ENCODE assay signal across 12 cellular contexts in the genomic region with DNA sequence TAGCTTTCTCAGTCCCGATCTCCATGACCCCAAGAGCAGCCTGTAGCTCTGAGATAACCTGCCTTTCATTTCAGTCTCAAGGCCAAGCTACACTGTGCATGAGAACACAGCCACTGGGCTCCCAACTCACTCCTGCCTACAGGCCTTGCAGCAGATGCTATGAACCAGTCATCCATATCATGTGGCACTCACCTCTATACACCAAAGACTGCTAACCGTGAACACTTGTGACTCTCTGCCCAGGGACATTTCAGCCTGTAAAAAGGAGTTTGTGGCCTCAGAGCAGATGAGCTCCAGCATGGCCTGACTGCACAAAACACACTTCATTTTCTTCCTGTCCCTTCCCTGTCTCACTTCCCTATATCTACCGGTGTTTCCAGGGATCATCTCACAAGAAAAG. TPM values are rescaled to one million over a fixed set of nuclear protein-coding genes. Genes with fewer than 3 reads are reported as not detected.
DNase-seq lines count a peak whose midpoint lies in the region; ATAC-seq and TF ChIP-seq lines count a peak whose summit lies in the region.
"Had no signal": no experiment of that assay in that cellular context is flagged by ENCODE, and none has a peak within 500 bp of the region (broad histone marks: within the 10 kb centered on the region; RNA-seq: fewer than 3 reads in every experiment).

No MANE protein-coding gene starts in this region.

- no peak overlapping the region for H3K27ac Mint-ChIP-seq in activated naive CD8-positive, alpha-beta T cell treated with anti-CD3 and anti-CD28 coated beads, Interleukin-2, amount 10 ng/mL, durations not matched to agents 7 days and 5 days
- H3K27ac Mint-ChIP-seq in CD14-positive monocyte, result no peak overlapping the region
- H3K27ac Mint-ChIP-seq: progenitor cell of endocrine pancreas had no signal

- H3K27ac ChIP-seq in vagina, result no peak overlapping the region

- no peak for DNase-seq in activated naive CD8-positive, alpha-beta T cell treated with anti-CD3 and anti-CD28 coated beads, Interleukin-2, amount 10 ng/mL, durations not matched to agents 7 days and 5 days
- DNase-seq in CD14-positive monocyte (ENCODE audit: low spot score) (no peak), vagina (ENCODE audit: extremely low spot score in 2 of 2) (no peak), NCI-H1436 treated with DMSO at 0.1 percent for 48 hours (lab: John Stamatoyannopoulos, UW) (no peak), NOMO-1 treated with DMSO at 0.1 percent for 48 hours (lab: John Stamatoyannopoulos, UW; ENCODE audit: unreplicated experiment) (no peak)
- DNase-seq: EL, NCI-H226 had no signal

- peaks cover 17% of the 10 kb centered on the region for H3K4me1 Mint-ChIP-seq in activated naive CD8-positive, alpha-beta T cell treated with anti-CD3 and anti-CD28 coated beads, Interleukin-2, amount 10 ng/mL, durations not matched to agents 7 days and 5 days
- H3K4me1 Mint-ChIP-seq in CD14-positive monocyte, result no peaks in the 10 kb centered on the region

- intact Hi-C loops in CD14-positive monocyte (cut with micrococcal nuclease) (no loop called here), vagina (cut with DNase I) (no loop called here)

- peak; percentile 60 for ATAC-seq in GM18498 (IDR thresholded peaks at IDR 0.05; ENCODE audit: unreplicated experiment)
- peak; percentile 40 for ATAC-seq in GM19467 (IDR thresholded peaks at IDR 0.05; ENCODE audit: unreplicated experiment)
- peak; percentile 42 for ATAC-seq in HG03103 (IDR thresholded peaks at IDR 0.05; ENCODE audit: low read depth, unreplicated experiment)
- peak; percentile 43 for ATAC-seq in activated naive CD8-positive, alpha-beta T cell treated with anti-CD3 and anti-CD28 coated beads, Interleukin-2, amount 10 ng/mL, durations not matched to agents 7 days and 5 days (ENCODE audit: low read depth)

- no peak for TF ChIP-seq CTCF in CD14-positive monocyte (IDR thresholded peaks at IDR 0.05)
- no peak for TF ChIP-seq CTCF in vagina (IDR thresholded peaks at IDR 0.05)

- TF ChIP-seq POLR2A in vagina (IDR thresholded peaks at IDR 0.05), result no peak

- peaks cover 29% of the 10 kb centered on the region for H3K27me3 Mint-ChIP-seq in activated naive CD8-positive, alpha-beta T cell treated with anti-CD3 and anti-CD28 coated beads, Interleukin-2, amount 10 ng/mL, durations not matched to agents 7 days and 5 days
- H3K27me3 Mint-ChIP-seq in CD14-positive monocyte (ENCODE audit: low read depth in 3 of 3), result peaks cover 2 to 11% (median 9%) of the 10 kb centered on the region in 3 donors

- no peaks in the 10 kb centered on the region for H3K36me3 ChIP-seq in vagina

- H3K27me3 ChIP-seq in vagina, result no peaks in the 10 kb centered on the region

- H3K4me1 ChIP-seq in vagina, result no peaks in the 10 kb centered on the region

- no peak overlapping the region for H3K4me3 ChIP-seq in vagina

- H3K36me3 Mint-ChIP-seq in activated naive CD8-positive, alpha-beta T cell treated with anti-CD3 and anti-CD28 coated beads, Interleukin-2, amount 10 ng/mL, durations not matched to agents 7 days and 5 days, result peaks cover 1% of the 10 kb centered on the region
- H3K36me3 Mint-ChIP-seq in CD14-positive monocyte, result no peaks in the 10 kb centered on the region

- POLR2A ChIA-PET in activated naive CD8-positive, alpha-beta T cell treated with anti-CD3 and anti-CD28 coated beads, Interleukin-2, amount 10 ng/mL, durations not matched to agents 7 days and 5 days (lab: Charles Lee), result no interaction called here

- H3K4me3 Mint-ChIP-seq in activated naive CD8-positive, alpha-beta T cell treated with anti-CD3 and anti-CD28 coated beads, Interleukin-2, amount 10 ng/mL, durations not matched to agents 7 days and 5 days, result no peak overlapping the region
- no peak overlapping the region for H3K4me3 Mint-ChIP-seq in CD14-positive monocyte

- peaks cover 7% of the 10 kb centered on the region for H3K9me3 Mint-ChIP-seq in activated naive CD8-positive, alpha-beta T cell treated with anti-CD3 and anti-CD28 coated beads, Interleukin-2, amount 10 ng/mL, durations not matched to agents 7 days and 5 days
- H3K9me3 Mint-ChIP-seq in CD14-positive monocyte, result peaks cover 1 to 14% (median 7%) of the 10 kb centered on the region in 7 donors

- H3K9me3 ChIP-seq in vagina, result no peaks in the 10 kb centered on the region

RNA-seq across cellular contexts. Expression of a gene that starts 56.9 kb away (rescaled TPM):
- not detected for total RNA-seq in activated naive CD8-positive, alpha-beta T cell treated with anti-CD3 and anti-CD28 coated beads, Interleukin-2, amount 10 ng/mL, durations not matched to agents 7 days and 5 days
- not detected for polyA plus RNA-seq in CD14-positive monocyte
- 169 TPM for total RNA-seq in vagina
- total RNA-seq: lung microvascular endothelial cell, progenitor cell of endocrine pancreas had no signal

Comparison
In these comparisons a context has a peak if more than half of its experiments do, and no peak if none do; other contexts are left out.
1. RNA of a gene that starts 56.9 kb away (total RNA-seq): 169 TPM in vagina (single experiment); not detected in activated naive CD8-positive, alpha-beta T cell treated with anti-CD3 and anti-CD28 coated beads, Interleukin-2, amount 10 ng/mL, durations not matched to agents 7 days and 5 days; every median in the first group is over 100 times any median in the second.
2. Peak in every context shown above with its lines, with median percentiles within 50 percentile points of each other: ATAC-seq.